ENCODE assay signal across 8 cellular contexts in genomic region chr10:69801094-69801433, GRCh38. TPM values are rescaled to one million over a fixed set of nuclear protein-coding genes. Genes with fewer than 3 reads are reported as not detected.
DNase-seq lines count a peak whose midpoint lies in the region; ATAC-seq and TF ChIP-seq lines count a peak whose summit lies in the region.

No MANE protein-coding gene starts in this region.

- H3K27me3 Mint-ChIP-seq in CD8-positive, alpha-beta T cell (ENCODE audit: low read depth), result peaks cover 57% of the 10 kb centered on the region
- H3K27me3 Mint-ChIP-seq in T-helper 17 cell (peaks cover 71% of the 10 kb centered on the region), memory B cell (peaks cover 29% of the 10 kb centered on the region)

- intact Hi-C loops in CD8-positive, alpha-beta T cell (cut with DNase I, micrococcal nuclease), result loop anchor here (5.0 kb wide), 1 partner anchor 284 kb away; no protein-coding TSS in a partner anchor

- no peak overlapping the region for H3K27ac Mint-ChIP-seq in CD8-positive, alpha-beta T cell
- no peak overlapping the region for H3K27ac Mint-ChIP-seq in T-helper 17 cell
- H3K27ac Mint-ChIP-seq in memory B cell, result no peak overlapping the region

- H3K4me3 ChIP-seq in CD8-positive, alpha-beta T cell (ENCODE audit: low read depth, low read length), result no peak overlapping the region
- H3K4me3 ChIP-seq in HL-60 (replicated peaks; ENCODE audit: insufficient read depth, low read length) (no peak overlapping the region), suprapubic skin (peak overlapping the region; percentile 62)

- H3K36me3 ChIP-seq in CD8-positive, alpha-beta T cell (ENCODE audit: insufficient read depth, low read length), result no peaks in the 10 kb centered on the region
- H3K36me3 ChIP-seq in suprapubic skin, result no peaks in the 10 kb centered on the region

- WGBS in suprapubic skin, result 20% methylated on average over 7 of the region's 8 CpGs

- TF ChIP-seq EP300 in suprapubic skin (IDR thresholded peaks at IDR 0.05), result no peak

- no peak for ATAC-seq in CD8-positive, alpha-beta T cell
- ATAC-seq in T-helper 17 cell, result peak; percentile 47
- no peak for ATAC-seq in memory B cell (ENCODE audit: low read depth)

- no peaks in the 10 kb centered on the region for H3K9me3 Mint-ChIP-seq in CD8-positive, alpha-beta T cell
- no peaks in the 10 kb centered on the region for H3K9me3 Mint-ChIP-seq in memory B cell

- no peaks in the 10 kb centered on the region for H3K9me3 ChIP-seq in CD8-positive, alpha-beta T cell (ENCODE audit: low read length)
- H3K9me3 ChIP-seq in T-helper 17 cell (ENCODE audit: control insufficient read depth, low read length, poor library complexity, severe bottlenecking), result no peaks in the 10 kb centered on the region
- H3K9me3 ChIP-seq in suprapubic skin, result no peaks in the 10 kb centered on the region

- H3K27ac ChIP-seq in CD8-positive, alpha-beta T cell (ENCODE audit: low read depth, low read length), result no peak overlapping the region
- H3K27ac ChIP-seq in HL-60 (replicated peaks), result no peak overlapping the region
- H3K27ac ChIP-seq in suprapubic skin, result no peak overlapping the region

- CTCF ChIA-PET in CD8-positive, alpha-beta T cell (lab: Charles Lee), result no interaction called here

- DNase-seq in CD8-positive, alpha-beta T cell, result peak in 2 of 7 experiments; percentile 8 to 50
- DNase-seq in HL-60 (ENCODE audit: low read depth in 1 of 2, low spot score in 1 of 2), result peak in 1 of 2 experiments; percentile 45
- no peak for DNase-seq in T-helper 17 cell
- DNase-seq in dermis blood vessel endothelial cell, result peak; percentile 84
- DNase-seq in memory B cell (ENCODE audit: low spot score in 2 of 2), result no peak
- DNase-seq in suprapubic skin (ENCODE audit: low spot score in 2 of 2), result no peak
- no peak for DNase-seq in GF-D8 (lab: John Stamatoyannopoulos, UW)
- DNase-seq in SIG-M5 (lab: John Stamatoyannopoulos, UW), result no peak

- H3K27me3 ChIP-seq in CD8-positive, alpha-beta T cell (ENCODE audit: insufficient read depth, low read length), result peaks cover 5% of the 10 kb centered on the region
- H3K27me3 ChIP-seq in HL-60 (ENCODE audit: insufficient read depth, poor library complexity, severe bottlenecking), result peaks cover 33% of the 10 kb centered on the region
- peaks cover 22% of the 10 kb centered on the region for H3K27me3 ChIP-seq in suprapubic skin

- H3K4me3 Mint-ChIP-seq in CD8-positive, alpha-beta T cell, result peak overlapping the region; percentile 58
- H3K4me3 Mint-ChIP-seq in T-helper 17 cell (peak overlapping the region; percentile 89), memory B cell (peak overlapping the region; percentile 1)

- no peak for TF ChIP-seq CTCF in CD8-positive, alpha-beta T cell (IDR thresholded peaks at IDR 0.05)
- TF ChIP-seq CTCF in HL-60 (IDR thresholded peaks at IDR 0.05; ENCODE audit: insufficient read depth, low read length), result peak; percentile 19
- peak in 1 of 2 donors; percentile 51 for TF ChIP-seq CTCF in suprapubic skin (IDR thresholded peaks at IDR 0.05)

- H3K4me1 Mint-ChIP-seq in CD8-positive, alpha-beta T cell (ENCODE audit: low read depth), result peaks cover 12% of the 10 kb centered on the region
- peaks cover 14% of the 10 kb centered on the region for H3K4me1 Mint-ChIP-seq in T-helper 17 cell
- peaks cover 4% of the 10 kb centered on the region for H3K4me1 Mint-ChIP-seq in memory B cell

- H3K4me1 ChIP-seq in CD8-positive, alpha-beta T cell (ENCODE audit: insufficient read depth, low read length), result peaks cover 9% of the 10 kb centered on the region
- peaks cover 24% of the 10 kb centered on the region for H3K4me1 ChIP-seq in suprapubic skin

- H3K36me3 Mint-ChIP-seq in CD8-positive, alpha-beta T cell, result no peaks in the 10 kb centered on the region
- H3K36me3 Mint-ChIP-seq in T-helper 17 cell (ENCODE audit: low read depth), result peaks cover 3% of the 10 kb centered on the region
- H3K36me3 Mint-ChIP-seq in memory B cell, result no peaks in the 10 kb centered on the region

- TF ChIP-seq POLR2A in suprapubic skin (IDR thresholded peaks at IDR 0.05), result no peak

- POLR2A ChIA-PET in CD8-positive, alpha-beta T cell (lab: Charles Lee), result no interaction called here

RNA-seq across cellular contexts. Expression of gene COL13A1, which starts 0.6 kb away (rescaled TPM):
- total RNA-seq in CD8-positive, alpha-beta T cell, result not detected
- total RNA-seq in T-helper 17 cell (not detected), dermis blood vessel endothelial cell (5.3 and 6.6 TPM in 2 replicates), suprapubic skin (1 to 10 TPM in 2 of 4 donors, under 1 TPM in 2; 0.42 to 3.4 (median 1.5) TPM)

Comparison
In these comparisons a context has a peak if more than half of its experiments do, and no peak if none do; other contexts are left out.
1. H3K4me3 Mint-ChIP-seq: peak in every context shown above with its lines; median percentile 89 in T-helper 17 cell; 58 in CD8-positive, alpha-beta T cell; 1 in memory B cell.